Comparison of ENCODE assay signal across 22 cellular contexts in the genomic region with DNA sequence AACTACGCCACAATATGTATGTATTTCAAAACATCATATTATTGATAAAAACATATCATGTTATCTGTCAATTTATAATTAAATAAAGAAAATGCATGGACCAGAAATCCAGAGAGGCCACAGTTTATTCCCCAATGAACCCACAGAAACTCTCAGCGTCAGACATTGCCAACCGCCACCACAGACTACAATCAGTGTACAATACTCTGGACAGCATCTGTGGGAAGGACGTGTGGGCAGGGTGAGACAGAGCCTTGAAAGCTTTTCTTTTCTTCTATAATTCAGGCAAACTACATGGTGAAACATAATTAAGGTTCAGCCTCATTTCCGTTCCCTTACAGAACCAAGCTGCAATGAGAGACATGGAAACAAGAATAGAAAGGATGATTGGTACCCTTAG.
"Had no signal": no experiment of that assay in that cellular context is flagged by ENCODE, and none has a peak within 500 bp of the region (broad histone marks: within the 10 kb centered on the region; RNA-seq: fewer than 3 reads in every experiment).

No MANE protein-coding gene starts in this region.

- H3K27ac ChIP-seq: colonic mucosa, epithelial cell of prostate, esophagus squamous epithelium, gastrocnemius medialis, heart left ventricle, hepatocyte, left lung, lower lobe of right lung had no signal

- H3K9me3 Mint-ChIP-seq: mesothelial cell of epicardium had no signal

- DNase-seq: colonic mucosa; cortex of kidney; effector CD8-positive, alpha-beta T cell; effector memory CD8-positive, alpha-beta T cell; endodermal cell; erythroblast; esophagus squamous epithelium; foreskin fibroblast; foreskin melanocyte; gastrocnemius medialis; heart left ventricle; immature natural killer cell; left cardiac atrium; left lung; left ventricle myocardium superior; lower lobe of right lung; mesenchymal stem cell; naive thymus-derived CD4-positive, alpha-beta T cell had no signal

- H3K9me3 ChIP-seq: colonic mucosa, esophagus squamous epithelium, gastrocnemius medialis, heart left ventricle, left lung, lower lobe of right lung had no signal

- H3K27me3 Mint-ChIP-seq: dendritic cell treated with granulocyte-macrophage colony-stimulating factor and Interleukin-4, amounts not matched to agents 40 ng/mL and 50 ng/mL, for 4 days; effector memory CD8-positive, alpha-beta T cell; naive thymus-derived CD4-positive, alpha-beta T cell had no signal

- H3K4me3 ChIP-seq: colonic mucosa, esophagus squamous epithelium, gastrocnemius medialis, heart left ventricle, hepatocyte, left lung, lower lobe of right lung had no signal

- H3K4me1 Mint-ChIP-seq: endodermal cell; immature natural killer cell; mesothelial cell of epicardium; naive thymus-derived CD4-positive, alpha-beta T cell had no signal

- H3K27me3 ChIP-seq: colonic mucosa, esophagus squamous epithelium, gastrocnemius medialis, heart left ventricle, hepatocyte, left lung had no signal

- H3K27ac Mint-ChIP-seq: dendritic cell treated with granulocyte-macrophage colony-stimulating factor and Interleukin-4, amounts not matched to agents 40 ng/mL and 50 ng/mL, for 4 days; effector memory CD8-positive, alpha-beta T cell; endodermal cell; immature natural killer cell; mesothelial cell of epicardium; naive thymus-derived CD4-positive, alpha-beta T cell had no signal

- H3K4me3 Mint-ChIP-seq: dendritic cell treated with granulocyte-macrophage colony-stimulating factor and Interleukin-4, amounts not matched to agents 40 ng/mL and 50 ng/mL, for 4 days; effector memory CD8-positive, alpha-beta T cell; endodermal cell; immature natural killer cell; mesothelial cell of epicardium; naive thymus-derived CD4-positive, alpha-beta T cell had no signal

- H3K4me1 ChIP-seq: colonic mucosa, esophagus squamous epithelium, gastrocnemius medialis, heart left ventricle, left lung, lower lobe of right lung had no signal

- H3K36me3 Mint-ChIP-seq: immature natural killer cell; mesothelial cell of epicardium; naive thymus-derived CD4-positive, alpha-beta T cell had no signal

- H3K36me3 ChIP-seq: colonic mucosa, esophagus squamous epithelium, gastrocnemius medialis, heart left ventricle, left lung, lower lobe of right lung had no signal
